24 cellular contexts compared by ENCODE assay signal in genomic region chr12:109577311-109577710, GRCh38.
"Had no signal": no experiment of that assay in that cellular context is flagged by ENCODE, and none has a peak within 500 bp of the region (broad histone marks: within the 10 kb centered on the region; RNA-seq: fewer than 3 reads in every experiment).

No MANE protein-coding gene starts in this region.

- ATAC-seq: effector memory CD8-positive, alpha-beta T cell; foreskin keratinocyte; gastroesophageal sphincter; heart left ventricle; left colon; left lobe of liver; lower lobe of right lung; mucosa of descending colon had no signal

- H3K27ac ChIP-seq: colonic mucosa, epithelial cell of prostate, esophagus muscularis mucosa, foreskin keratinocyte, gastroesophageal sphincter, heart left ventricle, hepatocyte, left ventricle myocardium inferior, lower lobe of right lung had no signal

- H3K4me1 ChIP-seq: colonic mucosa had no signal

- H3K9me3 ChIP-seq: colonic mucosa, esophagus muscularis mucosa, gastroesophageal sphincter, heart left ventricle, left ventricle myocardium inferior, lower lobe of right lung, mucosa of descending colon had no signal

- H3K27me3 ChIP-seq: colonic mucosa, esophagus muscularis mucosa, foreskin keratinocyte, gastroesophageal sphincter, heart left ventricle, hepatocyte had no signal

- H2AFZ ChIP-seq: hepatocyte had no signal

- H3K4me3 ChIP-seq: colonic mucosa, esophagus muscularis mucosa, gastroesophageal sphincter, heart left ventricle, hepatocyte, left ventricle myocardium inferior, lower lobe of right lung, mucosa of descending colon had no signal

- H3K4me2 ChIP-seq: hepatocyte had no signal

- FAIRE-seq: endometrium, frontal cortex, kidney had no signal

- DNase-seq: colonic mucosa; cortex of kidney; effector CD8-positive, alpha-beta T cell; effector memory CD8-positive, alpha-beta T cell; endodermal cell; foreskin keratinocyte; hypothalamus; immature natural killer cell; islet precursor cell; kidney; kidney glomerular epithelial cell; left colon; left ventricle myocardium inferior; lower lobe of right lung; mesenchymal stem cell; mucosa of descending colon had no signal
